In the genomic region with DNA sequence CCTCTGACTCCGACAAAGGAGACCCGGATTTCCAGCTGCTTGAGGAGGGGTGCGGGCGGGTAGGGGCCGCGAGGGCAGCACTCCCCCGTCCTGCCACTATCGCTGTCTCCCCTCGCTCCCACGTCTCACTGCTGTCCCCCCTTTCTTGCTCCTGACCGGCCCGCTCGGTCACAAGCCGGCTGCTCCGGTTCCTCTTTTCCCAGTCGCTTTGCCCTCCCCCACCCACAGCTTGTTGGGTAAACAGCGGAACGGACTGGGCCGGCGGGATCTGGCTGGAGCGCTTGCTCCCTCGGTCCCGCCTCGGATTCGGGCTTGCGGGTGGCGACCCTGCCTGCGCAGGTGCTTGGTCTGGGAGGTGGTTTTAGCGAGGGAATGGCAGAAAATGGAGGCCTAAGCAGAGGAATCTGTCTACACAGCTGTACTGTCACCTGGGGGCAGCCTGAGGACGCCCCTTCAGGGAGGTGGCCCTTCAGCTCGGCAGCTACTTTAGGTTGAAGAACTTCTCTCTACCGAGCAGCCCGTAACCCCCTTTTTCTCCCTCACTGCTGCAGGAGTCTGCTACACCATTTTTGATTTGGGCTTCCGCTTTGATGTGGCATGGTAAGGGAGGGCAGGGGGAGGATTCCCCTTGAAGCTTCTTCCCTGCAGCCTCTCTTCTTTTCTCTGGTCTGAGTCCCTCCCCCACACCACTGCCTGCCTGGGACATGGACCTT, we compare ENCODE assay signal across 1 cellular context.
TF ChIP-seq lines count a peak whose summit lies in the region.

No MANE protein-coding gene starts in this region.

TF ChIP-seq in A549, 52 proteins besides CTCF, POLR2A, EP300 and RAD21:
- TF ChIP-seq CHD2 (IDR thresholded peaks at IDR 0.05; ENCODE audit: low read length, partially characterized antibody): no peak
- no peak for TF ChIP-seq KDM5A (IDR thresholded peaks at IDR 0.05)
- TF ChIP-seq CHD4 (IDR thresholded peaks at IDR 0.05; ENCODE audit: borderline replicate concordance): no peak
- TF ChIP-seq RNF2 (IDR thresholded peaks at IDR 0.05; ENCODE audit: borderline replicate concordance, low read depth): no peak
- TF ChIP-seq ZC3H11A (IDR thresholded peaks at IDR 0.05): no peak
- TF ChIP-seq, protein P1, sequence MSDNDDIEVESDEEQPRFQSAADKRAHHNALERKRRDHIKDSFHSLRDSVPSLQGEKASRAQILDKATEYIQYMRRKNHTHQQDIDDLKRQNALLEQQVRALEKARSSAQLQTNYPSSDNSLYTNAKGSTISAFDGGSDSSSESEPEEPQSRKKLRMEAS (IDR thresholded peaks at IDR 0.05): no peak
- no peak for TF ChIP-seq GATA3 (IDR thresholded peaks at IDR 0.05; ENCODE audit: borderline replicate concordance)
- TF ChIP-seq E2F6 (IDR thresholded peaks at IDR 0.05; ENCODE audit: borderline replicate concordance, low read depth): no peak
- TF ChIP-seq ZSCAN20 (CRISPR knock-in tag; IDR thresholded peaks at IDR 0.05): no peak
- TF ChIP-seq RFX5 (IDR thresholded peaks at IDR 0.05): no peak
- no peak for TF ChIP-seq HMGXB4 (CRISPR knock-in tag; IDR thresholded peaks at IDR 0.05; ENCODE audit: borderline replicate concordance)
TF ChIP-seq in A549: peak in this region for 0.
